14 cellular contexts compared by ENCODE assay signal in the genomic region with DNA sequence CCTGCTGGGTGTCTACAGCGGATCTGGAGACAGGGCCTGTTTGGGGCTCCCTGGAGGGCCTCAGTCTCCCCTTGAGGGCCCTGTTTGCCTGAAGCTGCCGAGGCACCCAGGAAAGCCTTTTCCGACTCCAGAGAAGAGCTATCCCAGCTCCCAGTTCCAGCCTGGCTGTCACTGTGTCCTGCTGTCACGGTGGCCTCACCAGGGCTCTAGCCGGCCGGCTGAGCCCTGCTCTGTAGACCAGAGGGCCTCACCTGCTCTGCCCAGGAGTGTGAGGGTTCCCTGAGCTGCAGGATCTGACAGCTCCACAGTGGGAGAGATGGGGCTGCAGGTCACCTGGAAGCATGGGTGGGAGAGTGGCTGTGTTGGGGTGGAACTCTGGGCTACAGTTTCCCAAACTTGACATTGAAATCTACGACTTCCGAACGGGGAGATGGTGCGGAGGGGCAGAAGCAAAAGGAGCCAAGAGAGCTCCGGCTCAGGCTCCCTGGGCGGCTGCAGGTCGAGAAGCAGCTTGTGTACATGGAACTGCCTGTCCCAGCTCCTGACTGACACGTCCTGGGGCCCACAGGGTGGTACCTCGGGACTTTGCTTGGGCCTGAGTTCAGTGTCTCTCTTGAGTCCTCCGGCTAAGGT.
"Had no signal": no experiment of that assay in that cellular context is flagged by ENCODE, and none has a peak within 500 bp of the region (broad histone marks: within the 10 kb centered on the region; RNA-seq: fewer than 3 reads in every experiment).

No MANE protein-coding gene starts in this region.

- H3K4me1 Mint-ChIP-seq: activated CD4-positive, alpha-beta T cell treated with anti-CD3 and anti-CD28 coated beads, Interleukin-2, amount 10 ng/mL, durations not matched to agents 24 days and 14 days; stimulated activated naive CD8-positive, alpha-beta T cell treated with anti-CD3 and anti-CD28 coated beads, Interleukin-15, amount 100 ng/mL, for 72 hours; WTC11 had no signal

- DNase-seq: activated CD4-positive, alpha-beta T cell treated with anti-CD3 and anti-CD28 coated beads, Interleukin-2, amount 10 ng/mL, durations not matched to agents 24 days and 14 days; activated gamma-delta T cell treated with Interleukin-2 at 50 U/mL for 16 hours; activated T-cell treated with anti-CD3 and anti-CD28 coated beads, Interleukin-2, amount 50 U/mL, for 1 hour; effector CD8-positive, alpha-beta T cell; gastrocnemius medialis; kidney glomerular epithelial cell; occipital lobe; stimulated activated CD4-positive, alpha-beta T cell treated with anti-CD3 and anti-CD28 coated beads, Interleukin-4, amount 100 ng/mL, for 24 hours; stimulated activated naive CD8-positive, alpha-beta T cell treated with anti-CD3 and anti-CD28 coated beads, Interleukin-15, amount 100 ng/mL, for 72 hours; T-helper 17 cell had no signal

- H3K9me3 Mint-ChIP-seq: activated CD4-positive, alpha-beta T cell treated with anti-CD3 and anti-CD28 coated beads, Interleukin-2, amount 10 ng/mL, durations not matched to agents 24 days and 14 days; natural killer cell; stimulated activated naive CD8-positive, alpha-beta T cell treated with anti-CD3 and anti-CD28 coated beads, Interleukin-15, amount 100 ng/mL, for 72 hours; WTC11 had no signal

- H3K4me3 Mint-ChIP-seq: activated CD4-positive, alpha-beta T cell treated with anti-CD3 and anti-CD28 coated beads, Interleukin-2, amount 10 ng/mL, durations not matched to agents 24 days and 14 days; natural killer cell; stimulated activated naive CD8-positive, alpha-beta T cell treated with anti-CD3 and anti-CD28 coated beads, Interleukin-15, amount 100 ng/mL, for 72 hours; T-helper 17 cell; WTC11 had no signal

- ATAC-seq: gastrocnemius medialis; natural killer cell; stimulated activated naive CD8-positive, alpha-beta T cell treated with anti-CD3 and anti-CD28 coated beads, Interleukin-15, amount 100 ng/mL, for 72 hours; T-helper 17 cell; WTC11 had no signal

- H3K27ac ChIP-seq: gastrocnemius medialis, testis, vagina had no signal

- H3K4me3 ChIP-seq: gastrocnemius medialis, testis, vagina had no signal

- H3K4me1 ChIP-seq: gastrocnemius medialis, testis, vagina had no signal

- H3K27ac Mint-ChIP-seq: activated CD4-positive, alpha-beta T cell treated with anti-CD3 and anti-CD28 coated beads, Interleukin-2, amount 10 ng/mL, durations not matched to agents 24 days and 14 days; natural killer cell; stimulated activated naive CD8-positive, alpha-beta T cell treated with anti-CD3 and anti-CD28 coated beads, Interleukin-15, amount 100 ng/mL, for 72 hours; T-helper 17 cell; WTC11 had no signal

- H3K9me3 ChIP-seq: gastrocnemius medialis, testis, vagina had no signal

- H3K27me3 ChIP-seq: gastrocnemius medialis, testis, vagina had no signal

- H3K36me3 ChIP-seq: gastrocnemius medialis, vagina had no signal

- H3K27me3 Mint-ChIP-seq: activated CD4-positive, alpha-beta T cell treated with anti-CD3 and anti-CD28 coated beads, Interleukin-2, amount 10 ng/mL, durations not matched to agents 24 days and 14 days had no signal

- H3K36me3 Mint-ChIP-seq: natural killer cell had no signal
